Comparison of ENCODE assay signal across 1 cellular context in genomic region chr1:45684402-45684801, GRCh38.
TF ChIP-seq lines count a peak whose summit lies in the region.

No MANE protein-coding gene starts in this region.

TF ChIP-seq in HEK293, 187 proteins besides CTCF, POLR2A, EP300 and RAD21 (continued from another document):
- TF ChIP-seq OSR2 (tag by site-specific recombination; IDR thresholded peaks at IDR 0.05) (0 out of 2 replicates have a peak, but pooled peaks have one; percentile 29), ZNF701 (tag by site-specific recombination; IDR thresholded peaks at IDR 0.05) (no peak), ZNF629 (tag by site-specific recombination; IDR thresholded peaks at IDR 0.05) (no peak), ZNF48 (tag by site-specific recombination; IDR thresholded peaks at IDR 0.05) (no peak), ZNF660 (tag by site-specific recombination; IDR thresholded peaks at IDR 0.05) (no peak), SP7 (tag by site-specific recombination; IDR thresholded peaks at IDR 0.05) (peak; percentile 29; the same call in 1 of the 2 replicates), ZNF10 (tag by site-specific recombination; IDR thresholded peaks at IDR 0.05) (peak; percentile 89), ZNF18 (tag by site-specific recombination; IDR thresholded peaks at IDR 0.05) (no peak), ZNF707 (tag by site-specific recombination; IDR thresholded peaks at IDR 0.05) (no peak), ZBTB1 (tag by site-specific recombination; IDR thresholded peaks at IDR 0.05) (no peak), ZNF169 (tag by site-specific recombination; IDR thresholded peaks at IDR 0.05) (no peak), ZSCAN23 (tag by site-specific recombination; IDR thresholded peaks at IDR 0.05) (no peak), ZNF398 (tag by site-specific recombination; IDR thresholded peaks at IDR 0.05) (peak; percentile 94), ZFHX2 (tag by site-specific recombination; conservative IDR thresholded peaks at IDR 0.05) (no peak), ZNF391 (tag by site-specific recombination; IDR thresholded peaks at IDR 0.05; ENCODE audit: borderline replicate concordance, low read depth) (no peak), ZNF843 (tag by site-specific recombination; IDR thresholded peaks at IDR 0.05) (peak; percentile 85; the same call in 1 of the 2 replicates), ZNF311 (tag by site-specific recombination; IDR thresholded peaks at IDR 0.05; ENCODE audit: borderline replicate concordance) (no peak), ZBTB8A (tag by site-specific recombination; IDR thresholded peaks at IDR 0.05) (0 out of 2 replicates have a peak, but pooled peaks have one; percentile 22), ZNF133 (tag by site-specific recombination; IDR thresholded peaks at IDR 0.05) (no peak)
- TF ChIP-seq, protein P1, sequence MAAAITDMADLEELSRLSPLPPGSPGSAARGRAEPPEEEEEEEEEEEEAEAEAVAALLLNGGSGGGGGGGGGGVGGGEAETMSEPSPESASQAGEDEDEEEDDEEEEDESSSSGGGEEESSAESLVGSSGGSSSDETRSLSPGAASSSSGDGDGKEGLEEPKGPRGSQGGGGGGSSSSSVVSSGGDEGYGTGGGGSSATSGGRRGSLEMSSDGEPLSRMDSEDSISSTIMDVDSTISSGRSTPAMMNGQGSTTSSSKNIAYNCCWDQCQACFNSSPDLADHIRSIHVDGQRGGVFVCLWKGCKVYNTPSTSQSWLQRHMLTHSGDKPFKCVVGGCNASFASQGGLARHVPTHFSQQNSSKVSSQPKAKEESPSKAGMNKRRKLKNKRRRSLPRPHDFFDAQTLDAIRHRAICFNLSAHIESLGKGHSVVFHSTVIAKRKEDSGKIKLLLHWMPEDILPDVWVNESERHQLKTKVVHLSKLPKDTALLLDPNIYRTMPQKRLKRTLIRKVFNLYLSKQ (tag by site-specific recombination; IDR thresholded peaks at IDR 0.05; ENCODE audit: borderline replicate concordance) = no peak
- TF ChIP-seq, protein P2, sequence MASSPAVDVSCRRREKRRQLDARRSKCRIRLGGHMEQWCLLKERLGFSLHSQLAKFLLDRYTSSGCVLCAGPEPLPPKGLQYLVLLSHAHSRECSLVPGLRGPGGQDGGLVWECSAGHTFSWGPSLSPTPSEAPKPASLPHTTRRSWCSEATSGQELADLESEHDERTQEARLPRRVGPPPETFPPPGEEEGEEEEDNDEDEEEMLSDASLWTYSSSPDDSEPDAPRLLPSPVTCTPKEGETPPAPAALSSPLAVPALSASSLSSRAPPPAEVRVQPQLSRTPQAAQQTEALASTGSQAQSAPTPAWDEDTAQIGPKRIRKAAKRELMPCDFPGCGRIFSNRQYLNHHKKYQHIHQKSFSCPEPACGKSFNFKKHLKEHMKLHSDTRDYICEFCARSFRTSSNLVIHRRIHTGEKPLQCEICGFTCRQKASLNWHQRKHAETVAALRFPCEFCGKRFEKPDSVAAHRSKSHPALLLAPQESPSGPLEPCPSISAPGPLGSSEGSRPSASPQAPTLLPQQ (tag by site-specific recombination; IDR thresholded peaks at IDR 0.05) = no peak
- TF ChIP-seq, protein P3, sequence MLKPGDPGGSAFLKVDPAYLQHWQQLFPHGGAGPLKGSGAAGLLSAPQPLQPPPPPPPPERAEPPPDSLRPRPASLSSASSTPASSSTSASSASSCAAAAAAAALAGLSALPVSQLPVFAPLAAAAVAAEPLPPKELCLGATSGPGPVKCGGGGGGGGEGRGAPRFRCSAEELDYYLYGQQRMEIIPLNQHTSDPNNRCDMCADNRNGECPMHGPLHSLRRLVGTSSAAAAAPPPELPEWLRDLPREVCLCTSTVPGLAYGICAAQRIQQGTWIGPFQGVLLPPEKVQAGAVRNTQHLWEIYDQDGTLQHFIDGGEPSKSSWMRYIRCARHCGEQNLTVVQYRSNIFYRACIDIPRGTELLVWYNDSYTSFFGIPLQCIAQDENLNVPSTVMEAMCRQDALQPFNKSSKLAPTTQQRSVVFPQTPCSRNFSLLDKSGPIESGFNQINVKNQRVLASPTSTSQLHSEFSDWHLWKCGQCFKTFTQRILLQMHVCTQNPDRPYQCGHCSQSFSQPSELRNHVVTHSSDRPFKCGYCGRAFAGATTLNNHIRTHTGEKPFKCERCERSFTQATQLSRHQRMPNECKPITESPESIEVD (tag by site-specific recombination; IDR thresholded peaks at IDR 0.05) = peak; percentile 97
